1 cellular context compared by ENCODE assay signal in the genomic region with DNA sequence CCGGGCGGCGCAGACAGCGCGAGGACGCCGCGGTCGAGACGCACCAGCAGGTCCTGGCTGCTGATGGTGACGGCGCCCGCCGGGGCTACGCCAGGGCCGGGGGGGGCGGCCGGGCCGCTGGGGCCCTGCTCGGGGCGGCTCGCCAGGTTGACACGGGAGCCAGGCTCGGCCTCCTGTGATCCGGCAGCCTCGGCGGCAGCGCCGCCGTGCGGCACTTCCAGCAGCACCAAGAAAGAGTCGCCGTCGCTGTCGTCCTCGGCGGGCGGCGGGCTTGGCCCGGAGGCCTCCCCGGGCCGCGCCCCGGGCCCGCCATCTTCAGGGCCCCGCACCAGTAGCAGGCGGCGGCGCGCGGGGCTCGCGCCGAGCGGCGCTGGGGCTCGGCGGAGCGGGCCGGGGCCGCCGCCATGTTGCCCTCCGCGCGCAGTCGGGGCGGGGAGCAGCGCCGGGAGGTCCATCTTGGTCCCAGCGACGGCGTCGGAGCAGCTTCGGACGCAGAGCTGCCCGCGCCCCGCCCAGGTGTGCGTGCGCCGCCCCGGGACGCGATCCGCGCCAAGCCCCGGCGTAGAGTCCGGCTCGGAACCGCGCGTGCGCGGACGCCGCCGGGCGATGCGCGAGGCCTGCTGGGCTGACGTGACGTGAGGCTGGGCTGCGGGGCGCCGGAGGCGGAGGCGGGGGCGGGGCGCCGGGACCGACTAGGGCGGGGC.
TF ChIP-seq lines count a peak whose summit lies in the region.

A gene with protein sequence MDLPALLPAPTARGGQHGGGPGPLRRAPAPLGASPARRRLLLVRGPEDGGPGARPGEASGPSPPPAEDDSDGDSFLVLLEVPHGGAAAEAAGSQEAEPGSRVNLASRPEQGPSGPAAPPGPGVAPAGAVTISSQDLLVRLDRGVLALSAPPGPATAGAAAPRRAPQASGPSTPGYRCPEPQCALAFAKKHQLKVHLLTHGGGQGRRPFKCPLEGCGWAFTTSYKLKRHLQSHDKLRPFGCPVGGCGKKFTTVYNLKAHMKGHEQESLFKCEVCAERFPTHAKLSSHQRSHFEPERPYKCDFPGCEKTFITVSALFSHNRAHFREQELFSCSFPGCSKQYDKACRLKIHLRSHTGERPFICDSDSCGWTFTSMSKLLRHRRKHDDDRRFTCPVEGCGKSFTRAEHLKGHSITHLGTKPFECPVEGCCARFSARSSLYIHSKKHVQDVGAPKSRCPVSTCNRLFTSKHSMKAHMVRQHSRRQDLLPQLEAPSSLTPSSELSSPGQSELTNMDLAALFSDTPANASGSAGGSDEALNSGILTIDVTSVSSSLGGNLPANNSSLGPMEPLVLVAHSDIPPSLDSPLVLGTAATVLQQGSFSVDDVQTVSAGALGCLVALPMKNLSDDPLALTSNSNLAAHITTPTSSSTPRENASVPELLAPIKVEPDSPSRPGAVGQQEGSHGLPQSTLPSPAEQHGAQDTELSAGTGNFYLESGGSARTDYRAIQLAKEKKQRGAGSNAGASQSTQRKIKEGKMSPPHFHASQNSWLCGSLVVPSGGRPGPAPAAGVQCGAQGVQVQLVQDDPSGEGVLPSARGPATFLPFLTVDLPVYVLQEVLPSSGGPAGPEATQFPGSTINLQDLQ (minus strand): TSS at position 481 of the 704 bp plus-strand sequence. CDS start 26 bp downstream, at position 455.

TF ChIP-seq in K562, 482 proteins besides CTCF, POLR2A, EP300 and RAD21:
- TF ChIP-seq, protein P1, sequence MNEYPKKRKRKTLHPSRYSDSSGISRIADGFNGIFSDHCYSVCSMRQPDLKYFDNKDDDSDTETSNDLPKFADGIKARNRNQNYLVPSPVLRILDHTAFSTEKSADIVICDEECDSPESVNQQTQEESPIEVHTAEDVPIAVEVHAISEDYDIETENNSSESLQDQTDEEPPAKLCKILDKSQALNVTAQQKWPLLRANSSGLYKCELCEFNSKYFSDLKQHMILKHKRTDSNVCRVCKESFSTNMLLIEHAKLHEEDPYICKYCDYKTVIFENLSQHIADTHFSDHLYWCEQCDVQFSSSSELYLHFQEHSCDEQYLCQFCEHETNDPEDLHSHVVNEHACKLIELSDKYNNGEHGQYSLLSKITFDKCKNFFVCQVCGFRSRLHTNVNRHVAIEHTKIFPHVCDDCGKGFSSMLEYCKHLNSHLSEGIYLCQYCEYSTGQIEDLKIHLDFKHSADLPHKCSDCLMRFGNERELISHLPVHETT (CRISPR knock-in tag; conservative IDR thresholded peaks at IDR 0.05 in 1 of 2, IDR thresholded peaks at IDR 0.05 in 1 of 2): peak in 1 of 2 experiments; percentile 89; a peak in 2 of 4 replicates
- peak; percentile 70 for TF ChIP-seq SIN3B (IDR thresholded peaks at IDR 0.05; ENCODE audit: low read depth)
- peak; percentile 71 for TF ChIP-seq RB1 (IDR thresholded peaks at IDR 0.05; ENCODE audit: low read depth)
- TF ChIP-seq ZFX (CRISPR knock-in tag; IDR thresholded peaks at IDR 0.05): peak; percentile 20; the same call in 1 of the 2 replicates
- peak; percentile 11; the same call in 1 of the 2 replicates for TF ChIP-seq MYC (IDR thresholded peaks at IDR 0.05; ENCODE audit: low read depth, low read length)
- no peak for TF ChIP-seq MYC (CRISPR knock-in tag; IDR thresholded peaks at IDR 0.05; ENCODE audit: borderline replicate concordance, low read depth)
- peak; percentile 61 to 80 (median 79) for TF ChIP-seq YY1 (IDR thresholded peaks at IDR 0.05; ENCODE audit: borderline replicate concordance in 1 of 3, control insufficient read depth in 1 of 3, extremely low read depth in 1 of 3, insufficient read depth in 3 of 3, insufficient read length in 1 of 3, insufficient replicate concordance in 2 of 3, low read depth in 1 of 3, low read length in 2 of 3)
- TF ChIP-seq TBP (optimal IDR thresholded peaks at IDR 0.05; ENCODE audit: low read depth, low read length): peak; percentile 53
- peak; percentile 55; the same call in 1 of the 2 replicates for TF ChIP-seq CTBP1 (IDR thresholded peaks at IDR 0.05; ENCODE audit: borderline replicate concordance)
- TF ChIP-seq PHF8 (IDR thresholded peaks at IDR 0.05; ENCODE audit: borderline replicate concordance, low read length): peak; percentile 64; the same call in 1 of the 2 replicates
- TF ChIP-seq, protein P2, sequence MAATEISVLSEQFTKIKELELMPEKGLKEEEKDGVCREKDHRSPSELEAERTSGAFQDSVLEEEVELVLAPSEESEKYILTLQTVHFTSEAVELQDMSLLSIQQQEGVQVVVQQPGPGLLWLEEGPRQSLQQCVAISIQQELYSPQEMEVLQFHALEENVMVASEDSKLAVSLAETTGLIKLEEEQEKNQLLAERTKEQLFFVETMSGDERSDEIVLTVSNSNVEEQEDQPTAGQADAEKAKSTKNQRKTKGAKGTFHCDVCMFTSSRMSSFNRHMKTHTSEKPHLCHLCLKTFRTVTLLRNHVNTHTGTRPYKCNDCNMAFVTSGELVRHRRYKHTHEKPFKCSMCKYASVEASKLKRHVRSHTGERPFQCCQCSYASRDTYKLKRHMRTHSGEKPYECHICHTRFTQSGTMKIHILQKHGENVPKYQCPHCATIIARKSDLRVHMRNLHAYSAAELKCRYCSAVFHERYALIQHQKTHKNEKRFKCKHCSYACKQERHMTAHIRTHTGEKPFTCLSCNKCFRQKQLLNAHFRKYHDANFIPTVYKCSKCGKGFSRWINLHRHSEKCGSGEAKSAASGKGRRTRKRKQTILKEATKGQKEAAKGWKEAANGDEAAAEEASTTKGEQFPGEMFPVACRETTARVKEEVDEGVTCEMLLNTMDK (IDR thresholded peaks at IDR 0.05; ENCODE audit: borderline replicate concordance, insufficient read depth, low read depth, low read length, poor library complexity, severe bottlenecking): peak; percentile 44
- TF ChIP-seq PPARD (CRISPR knock-in tag; IDR thresholded peaks at IDR 0.05): no peak
- peak; percentile 4 for TF ChIP-seq RBBP5 (IDR thresholded peaks at IDR 0.05; ENCODE audit: borderline replicate concordance, insufficient read depth, low read length, poor library complexity, severe bottlenecking)
- no peak for TF ChIP-seq SMARCA5 (IDR thresholded peaks at IDR 0.05)
- TF ChIP-seq HMGN3 (IDR thresholded peaks at IDR 0.05; ENCODE audit: borderline replicate concordance, extremely low read depth, insufficient read length, low read depth, low read length): peak; percentile 55
- peak; percentile 53; the same call in 1 of the 2 replicates for TF ChIP-seq RBFOX2 (IDR thresholded peaks at IDR 0.05; ENCODE audit: low read depth, low read length)
- TF ChIP-seq, protein P3, sequence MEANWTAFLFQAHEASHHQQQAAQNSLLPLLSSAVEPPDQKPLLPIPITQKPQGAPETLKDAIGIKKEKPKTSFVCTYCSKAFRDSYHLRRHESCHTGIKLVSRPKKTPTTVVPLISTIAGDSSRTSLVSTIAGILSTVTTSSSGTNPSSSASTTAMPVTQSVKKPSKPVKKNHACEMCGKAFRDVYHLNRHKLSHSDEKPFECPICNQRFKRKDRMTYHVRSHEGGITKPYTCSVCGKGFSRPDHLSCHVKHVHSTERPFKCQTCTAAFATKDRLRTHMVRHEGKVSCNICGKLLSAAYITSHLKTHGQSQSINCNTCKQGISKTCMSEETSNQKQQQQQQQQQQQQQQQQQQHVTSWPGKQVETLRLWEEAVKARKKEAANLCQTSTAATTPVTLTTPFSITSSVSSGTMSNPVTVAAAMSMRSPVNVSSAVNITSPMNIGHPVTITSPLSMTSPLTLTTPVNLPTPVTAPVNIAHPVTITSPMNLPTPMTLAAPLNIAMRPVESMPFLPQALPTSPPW (CRISPR knock-in tag; IDR thresholded peaks at IDR 0.05): peak; percentile 68
- no peak for TF ChIP-seq NFIC (IDR thresholded peaks at IDR 0.05)
- no peak for TF ChIP-seq SETDB1 (IDR thresholded peaks at IDR 0.05; ENCODE audit: low read length)
- peak; percentile 91 for TF ChIP-seq CHD1 (IDR thresholded peaks at IDR 0.05; ENCODE audit: low read length)
- TF ChIP-seq TAF1 (IDR thresholded peaks at IDR 0.05; ENCODE audit: control insufficient read depth, extremely low read depth, insufficient read depth, low read length, severe bottlenecking): peak; percentile 8
- peak; percentile 75 for TF ChIP-seq CREM (IDR thresholded peaks at IDR 0.05; ENCODE audit: low read depth)
- TF ChIP-seq WHSC1 (IDR thresholded peaks at IDR 0.05; ENCODE audit: low read length): no peak
- TF ChIP-seq, protein P4, sequence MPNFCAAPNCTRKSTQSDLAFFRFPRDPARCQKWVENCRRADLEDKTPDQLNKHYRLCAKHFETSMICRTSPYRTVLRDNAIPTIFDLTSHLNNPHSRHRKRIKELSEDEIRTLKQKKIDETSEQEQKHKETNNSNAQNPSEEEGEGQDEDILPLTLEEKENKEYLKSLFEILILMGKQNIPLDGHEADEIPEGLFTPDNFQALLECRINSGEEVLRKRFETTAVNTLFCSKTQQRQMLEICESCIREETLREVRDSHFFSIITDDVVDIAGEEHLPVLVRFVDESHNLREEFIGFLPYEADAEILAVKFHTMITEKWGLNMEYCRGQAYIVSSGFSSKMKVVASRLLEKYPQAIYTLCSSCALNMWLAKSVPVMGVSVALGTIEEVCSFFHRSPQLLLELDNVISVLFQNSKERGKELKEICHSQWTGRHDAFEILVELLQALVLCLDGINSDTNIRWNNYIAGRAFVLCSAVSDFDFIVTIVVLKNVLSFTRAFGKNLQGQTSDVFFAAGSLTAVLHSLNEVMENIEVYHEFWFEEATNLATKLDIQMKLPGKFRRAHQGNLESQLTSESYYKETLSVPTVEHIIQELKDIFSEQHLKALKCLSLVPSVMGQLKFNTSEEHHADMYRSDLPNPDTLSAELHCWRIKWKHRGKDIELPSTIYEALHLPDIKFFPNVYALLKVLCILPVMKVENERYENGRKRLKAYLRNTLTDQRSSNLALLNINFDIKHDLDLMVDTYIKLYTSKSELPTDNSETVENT (CRISPR knock-in tag; IDR thresholded peaks at IDR 0.05): peak; percentile 39; the same call in 1 of the 2 replicates
- peak; percentile 25; the same call in 1 of the 2 replicates for TF ChIP-seq CREB1 (IDR thresholded peaks at IDR 0.05)
- no peak; the same call in 1 of the 2 replicates for TF ChIP-seq CREB1 (CRISPR knock-in tag; IDR thresholded peaks at IDR 0.05)
- TF ChIP-seq, protein P5, sequence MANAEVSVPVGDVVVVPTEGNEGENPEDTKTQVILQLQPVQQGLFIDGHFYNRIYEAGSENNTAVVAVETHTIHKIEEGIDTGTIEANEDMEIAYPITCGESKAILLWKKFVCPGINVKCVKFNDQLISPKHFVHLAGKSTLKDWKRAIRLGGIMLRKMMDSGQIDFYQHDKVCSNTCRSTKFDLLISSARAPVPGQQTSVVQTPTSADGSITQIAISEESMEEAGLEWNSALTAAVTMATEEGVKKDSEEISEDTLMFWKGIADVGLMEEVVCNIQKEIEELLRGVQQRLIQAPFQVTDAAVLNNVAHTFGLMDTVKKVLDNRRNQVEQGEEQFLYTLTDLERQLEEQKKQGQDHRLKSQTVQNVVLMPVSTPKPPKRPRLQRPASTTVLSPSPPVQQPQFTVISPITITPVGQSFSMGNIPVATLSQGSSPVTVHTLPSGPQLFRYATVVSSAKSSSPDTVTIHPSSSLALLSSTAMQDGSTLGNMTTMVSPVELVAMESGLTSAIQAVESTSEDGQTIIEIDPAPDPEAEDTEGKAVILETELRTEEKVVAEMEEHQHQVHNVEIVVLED (CRISPR knock-in tag; IDR thresholded peaks at IDR 0.05): peak; percentile 82
- no peak for TF ChIP-seq ZKSCAN8 (CRISPR knock-in tag; IDR thresholded peaks at IDR 0.05)
- TF ChIP-seq NRF1 (conservative IDR thresholded peaks at IDR 0.05 in 1 of 2, IDR thresholded peaks at IDR 0.05 in 1 of 2): peak in 1 of 2 experiments; percentile 76; a peak in 2 of 4 replicates
- TF ChIP-seq MEF2D (tag; conservative IDR thresholded peaks at IDR 0.05; ENCODE audit: low read depth): no peak
- peak; percentile 21 to 32; a peak in 1 of 4 replicates for TF ChIP-seq NONO (IDR thresholded peaks at IDR 0.05; ENCODE audit: low read depth in 2 of 2, low read length in 1 of 2)
- TF ChIP-seq, protein P6, sequence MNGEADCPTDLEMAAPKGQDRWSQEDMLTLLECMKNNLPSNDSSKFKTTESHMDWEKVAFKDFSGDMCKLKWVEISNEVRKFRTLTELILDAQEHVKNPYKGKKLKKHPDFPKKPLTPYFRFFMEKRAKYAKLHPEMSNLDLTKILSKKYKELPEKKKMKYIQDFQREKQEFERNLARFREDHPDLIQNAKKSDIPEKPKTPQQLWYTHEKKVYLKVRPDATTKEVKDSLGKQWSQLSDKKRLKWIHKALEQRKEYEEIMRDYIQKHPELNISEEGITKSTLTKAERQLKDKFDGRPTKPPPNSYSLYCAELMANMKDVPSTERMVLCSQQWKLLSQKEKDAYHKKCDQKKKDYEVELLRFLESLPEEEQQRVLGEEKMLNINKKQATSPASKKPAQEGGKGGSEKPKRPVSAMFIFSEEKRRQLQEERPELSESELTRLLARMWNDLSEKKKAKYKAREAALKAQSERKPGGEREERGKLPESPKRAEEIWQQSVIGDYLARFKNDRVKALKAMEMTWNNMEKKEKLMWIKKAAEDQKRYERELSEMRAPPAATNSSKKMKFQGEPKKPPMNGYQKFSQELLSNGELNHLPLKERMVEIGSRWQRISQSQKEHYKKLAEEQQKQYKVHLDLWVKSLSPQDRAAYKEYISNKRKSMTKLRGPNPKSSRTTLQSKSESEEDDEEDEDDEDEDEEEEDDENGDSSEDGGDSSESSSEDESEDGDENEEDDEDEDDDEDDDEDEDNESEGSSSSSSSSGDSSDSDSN (IDR thresholded peaks at IDR 0.05; ENCODE audit: borderline replicate concordance in 1 of 2, low read depth in 2 of 2, low read length in 2 of 2): peak; percentile 38 to 88; a peak in 2 of 4 replicates
- TF ChIP-seq CXXC5 (CRISPR knock-in tag; IDR thresholded peaks at IDR 0.05): peak; percentile 68
- peak; percentile 71 for TF ChIP-seq SMAD4 (CRISPR knock-in tag; conservative IDR thresholded peaks at IDR 0.05)
- TF ChIP-seq HNRNPLL (IDR thresholded peaks at IDR 0.05; ENCODE audit: low read depth, low read length, poor library complexity, severe bottlenecking): peak; percentile 37
- peak; percentile 78 for TF ChIP-seq POLR2G (IDR thresholded peaks at IDR 0.05; ENCODE audit: low read depth, low read length)
